Comparison of ENCODE assay signal across 17 cellular contexts in genomic region chr2:11512431-11512830, GRCh38. TPM values are rescaled to one million over a fixed set of nuclear protein-coding genes. Genes with fewer than 3 reads are reported as not detected.
DNase-seq lines count a peak whose midpoint lies in the region; ATAC-seq and TF ChIP-seq lines count a peak whose summit lies in the region.
"Had no signal": no experiment of that assay in that cellular context is flagged by ENCODE, and none has a peak within 500 bp of the region (broad histone marks: within the 10 kb centered on the region; RNA-seq: fewer than 3 reads in every experiment).

No MANE protein-coding gene starts in this region.

- H3K36me3 ChIP-seq in ectodermal cell (ENCODE audit: control insufficient read depth, insufficient read depth, low read length) (no peaks in the 10 kb centered on the region), neural progenitor cell (no peaks in the 10 kb centered on the region), uterus (no peaks in the 10 kb centered on the region)
- H3K36me3 ChIP-seq: BLaER1 treated with 17β-estradiol and CSF1 and Interleukin-3, amounts not matched to agents 10 nM and 100 nM had no signal

- H3K4me2 ChIP-seq in neural progenitor cell = peak overlapping the region; percentile 11
- H3K4me2 ChIP-seq: BLaER1 treated with 17β-estradiol and CSF1 and Interleukin-3, amounts not matched to agents 10 nM and 100 nM had no signal

- peaks cover 2% of the 10 kb centered on the region for H3K9me3 ChIP-seq in ectodermal cell (ENCODE audit: control insufficient read depth, low read length)
- H3K9me3 ChIP-seq in neural progenitor cell (ENCODE audit: low read depth) = no peaks in the 10 kb centered on the region
- no peaks in the 10 kb centered on the region for H3K9me3 ChIP-seq in uterus
- H3K9me3 ChIP-seq: BLaER1 treated with 17β-estradiol and CSF1 and Interleukin-3, amounts not matched to agents 10 nM and 100 nM had no signal

- H3K9me3 Mint-ChIP-seq in glutamatergic neuron (ENCODE audit: unreplicated experiment) (peaks cover 18% of the 10 kb centered on the region), neural progenitor cell (peaks cover 6% of the 10 kb centered on the region)
- no peaks in the 10 kb centered on the region for H3K9me3 Mint-ChIP-seq in stimulated activated effector memory CD8-positive, alpha-beta T cell treated with anti-CD3 and anti-CD28 coated beads, Interleukin-12 subunit alpha, Interleukin-12 subunit beta, amount 100 ng/mL, for 72 hours
- H3K9me3 Mint-ChIP-seq: CD8-positive, alpha-beta T cell; GM23338 had no signal

- DNase-seq in glutamatergic neuron (no peak), neural progenitor cell (ENCODE audit: low spot score) (peak; percentile 47), uterus (peak; percentile 42 to 54), MV-4-11 (lab: John Stamatoyannopoulos, UW) (no peak)
- DNase-seq in activated naive CD4-positive, alpha-beta T cell treated with Interleukin-2 at 50 U/mL for 16 hours = no peak
- DNase-seq in stimulated activated effector memory CD8-positive, alpha-beta T cell treated with anti-CD3 and anti-CD28 coated beads, Interleukin-12 subunit alpha, Interleukin-12 subunit beta, amount 100 ng/mL, for 72 hours (ENCODE audit: low spot score in 2 of 2) = no peak
- DNase-seq: Calu3; CD8-positive, alpha-beta T cell; DMS79 treated with DMSO at 0.1 percent for 48 hours; GF-D8; H7; IMR-90 had no signal

- no peak overlapping the region for H3K9ac ChIP-seq in neural progenitor cell
- H3K9ac ChIP-seq: BLaER1 treated with 17β-estradiol and CSF1 and Interleukin-3, amounts not matched to agents 10 nM and 100 nM had no signal

- intact Hi-C loops in uterus (cut with DNase I; ENCODE audit: low total_unique reads) = no loop called here

- H3K79me2 ChIP-seq in neural progenitor cell (ENCODE audit: low read depth) = peaks cover 90% of the 10 kb centered on the region

- H2AFZ ChIP-seq in neural progenitor cell (replicated peaks) = no peak overlapping the region
- H2AFZ ChIP-seq: GM23338 had no signal

- TF ChIP-seq CTCF in glutamatergic neuron (IDR thresholded peaks at IDR 0.05; ENCODE audit: partially characterized antibody, unreplicated experiment) (no peak), neural progenitor cell (IDR thresholded peaks at IDR 0.05) (no peak), uterus (IDR thresholded peaks at IDR 0.05) (no peak)

- peak overlapping the region; percentile 35 for H3K27ac Mint-ChIP-seq in glutamatergic neuron (ENCODE audit: unreplicated experiment)
- peak overlapping the region; percentile 85 for H3K27ac Mint-ChIP-seq in neural progenitor cell
- no peak overlapping the region for H3K27ac Mint-ChIP-seq in stimulated activated effector memory CD8-positive, alpha-beta T cell treated with anti-CD3 and anti-CD28 coated beads, Interleukin-12 subunit alpha, Interleukin-12 subunit beta, amount 100 ng/mL, for 72 hours
- H3K27ac Mint-ChIP-seq: B cell; CD8-positive, alpha-beta T cell; GM23338 had no signal

- H3K27me3 ChIP-seq in ectodermal cell (ENCODE audit: control insufficient read depth, insufficient read depth, low read length, poor library complexity, severe bottlenecking) (no peaks in the 10 kb centered on the region), neural progenitor cell (no peaks in the 10 kb centered on the region), uterus (no peaks in the 10 kb centered on the region)

- H3K4me1 Mint-ChIP-seq in glutamatergic neuron (ENCODE audit: low read depth, unreplicated experiment) (peaks cover 62% of the 10 kb centered on the region), neural progenitor cell (peaks cover 84% of the 10 kb centered on the region)
- no peaks in the 10 kb centered on the region for H3K4me1 Mint-ChIP-seq in stimulated activated effector memory CD8-positive, alpha-beta T cell treated with anti-CD3 and anti-CD28 coated beads, Interleukin-12 subunit alpha, Interleukin-12 subunit beta, amount 100 ng/mL, for 72 hours
- H3K4me1 Mint-ChIP-seq: B cell had no signal

- H3K27ac ChIP-seq in ectodermal cell (ENCODE audit: insufficient read depth, low read depth, low read length, poor library complexity, severe bottlenecking) (peak overlapping the region; percentile 33), neural progenitor cell (peak overlapping the region; percentile 68), uterus (peak overlapping the region; percentile 82 to 89)
- H3K27ac ChIP-seq: BLaER1 treated with 17β-estradiol and CSF1 and Interleukin-3, amounts not matched to agents 10 nM and 100 nM had no signal

- TF ChIP-seq POLR2A in uterus (IDR thresholded peaks at IDR 0.05) = no peak

- peaks cover 4% of the 10 kb centered on the region for H3K36me3 Mint-ChIP-seq in glutamatergic neuron (ENCODE audit: unreplicated experiment)
- H3K36me3 Mint-ChIP-seq in neural progenitor cell = peaks cover 42% of the 10 kb centered on the region
- H3K36me3 Mint-ChIP-seq in stimulated activated effector memory CD8-positive, alpha-beta T cell treated with anti-CD3 and anti-CD28 coated beads, Interleukin-12 subunit alpha, Interleukin-12 subunit beta, amount 100 ng/mL, for 72 hours = no peaks in the 10 kb centered on the region
- H3K36me3 Mint-ChIP-seq: CD8-positive, alpha-beta T cell had no signal

- peaks cover 18% of the 10 kb centered on the region for H3K27me3 Mint-ChIP-seq in glutamatergic neuron (ENCODE audit: unreplicated experiment)
- peaks cover 4% of the 10 kb centered on the region for H3K27me3 Mint-ChIP-seq in neural progenitor cell (ENCODE audit: insufficient read depth, low read depth)

- no peak overlapping the region for H3K4me3 ChIP-seq in ectodermal cell (ENCODE audit: insufficient read depth, low read depth, low read length)
- no peak overlapping the region for H3K4me3 ChIP-seq in neural progenitor cell
- H3K4me3 ChIP-seq in uterus = no peak overlapping the region
- H3K4me3 ChIP-seq: BLaER1 treated with 17β-estradiol and CSF1 and Interleukin-3, amounts not matched to agents 10 nM and 100 nM; GM23338 had no signal

- no peak for ATAC-seq in stimulated activated effector memory CD8-positive, alpha-beta T cell treated with anti-CD3 and anti-CD28 coated beads, Interleukin-12 subunit alpha, Interleukin-12 subunit beta, amount 100 ng/mL, for 72 hours
- ATAC-seq: CD8-positive, alpha-beta T cell; GM23338 had no signal

- peaks cover 37% of the 10 kb centered on the region for H4K20me1 ChIP-seq in neural progenitor cell (ENCODE audit: low read depth)
- H4K20me1 ChIP-seq: BLaER1 treated with 17β-estradiol and CSF1 and Interleukin-3, amounts not matched to agents 10 nM and 100 nM had no signal

- peaks cover 59% of the 10 kb centered on the region for H3K4me1 ChIP-seq in ectodermal cell (ENCODE audit: control insufficient read depth, insufficient read depth, low read length)
- peaks cover 63% of the 10 kb centered on the region for H3K4me1 ChIP-seq in neural progenitor cell
- peaks cover 4 to 6% of the 10 kb centered on the region in 2 donors for H3K4me1 ChIP-seq in uterus
- H3K4me1 ChIP-seq: BLaER1 treated with 17β-estradiol and CSF1 and Interleukin-3, amounts not matched to agents 10 nM and 100 nM had no signal

- peaks cover 42% of the 10 kb centered on the region for H3F3A ChIP-seq in neural progenitor cell (ENCODE audit: low read depth)

- peak overlapping the region; percentile 18 for H3K4me3 Mint-ChIP-seq in glutamatergic neuron (ENCODE audit: unreplicated experiment)
- no peak overlapping the region for H3K4me3 Mint-ChIP-seq in neural progenitor cell
- no peak overlapping the region for H3K4me3 Mint-ChIP-seq in stimulated activated effector memory CD8-positive, alpha-beta T cell treated with anti-CD3 and anti-CD28 coated beads, Interleukin-12 subunit alpha, Interleukin-12 subunit beta, amount 100 ng/mL, for 72 hours
- H3K4me3 Mint-ChIP-seq: B cell; CD8-positive, alpha-beta T cell; GM23338 had no signal

- WGBS in ectodermal cell, 2 experiments = 75 to 81% methylated on average over 5 of the region's 5 CpGs

RNA-seq across cellular contexts. Expression of gene GREB1, which starts 21.4 kb away (rescaled TPM):
- polyA plus RNA-seq in ectodermal cell (2013, experiment 1 of 4) = 57.5 TPM
- 79.8 TPM for polyA plus RNA-seq in ectodermal cell (2013, experiment 2 of 4)
- 31.1 TPM for polyA plus RNA-seq in ectodermal cell (2013, experiment 3 of 4)
- 42.3 TPM for polyA plus RNA-seq in ectodermal cell (2013, experiment 4 of 4)
- 134 TPM for total RNA-seq in glutamatergic neuron (ENCODE audit: unreplicated experiment)
- 30.8 and 33.2 TPM in 2 replicates for total RNA-seq in neural progenitor cell (ENCODE audit: low replicate concordance)
- 100 to 1,000 TPM in 2 of 4 donors, 10 to 100 TPM in 2; 20.3 to 166 (median 78.8) TPM for total RNA-seq in uterus
- total RNA-seq: HT-29, IMR-90 had no signal

RNA-seq across cellular contexts. Expression of gene E2F6, which starts 46.5 kb away (rescaled TPM):
- polyA plus RNA-seq in ectodermal cell (2013, experiment 1 of 4) = 39.0 TPM
- polyA plus RNA-seq in ectodermal cell (2013, experiment 2 of 4) = 40.8 TPM
- 30.1 TPM for polyA plus RNA-seq in ectodermal cell (2013, experiment 3 of 4)
- polyA plus RNA-seq in ectodermal cell (2013, experiment 4 of 4) = 34.0 TPM
- total RNA-seq in glutamatergic neuron (ENCODE audit: unreplicated experiment) (22.1 TPM), neural progenitor cell (ENCODE audit: low replicate concordance) (29.4 and 36.3 TPM in 2 replicates), uterus (10 to 100 TPM; 10.2 to 25.0 (median 20.7) TPM)

Comparison
In these comparisons a context has a peak if more than half of its experiments do, and no peak if none do; other contexts are left out.
1. H3K27ac ChIP-seq: peak in every context shown above with its lines; median percentile 86 in uterus; 68 in neural progenitor cell; 33 in ectodermal cell.
2. DNase-seq: peak in neural progenitor cell (single experiment) and uterus (2 of 2); none in glutamatergic neuron (single experiment), activated naive CD4-positive, alpha-beta T cell treated with Interleukin-2 at 50 U/mL for 16 hours (single experiment), MV-4-11 (single experiment) and stimulated activated effector memory CD8-positive, alpha-beta T cell treated with anti-CD3 and anti-CD28 coated beads, Interleukin-12 subunit alpha, Interleukin-12 subunit beta, amount 100 ng/mL, for 72 hours (0 of 2).